In genomic region chr13:111033172-111034133, GRCh38 we compare ENCODE assay signal across 1 cellular context.
TF ChIP-seq lines count a peak whose summit lies in the region.

No MANE protein-coding gene starts in this region.

TF ChIP-seq in K562, 482 proteins besides CTCF, POLR2A, EP300 and RAD21 (continues in another document):
- TF ChIP-seq RB1 (IDR thresholded peaks at IDR 0.05; ENCODE audit: low read depth) (no peak), FOS (IDR thresholded peaks at IDR 0.05; ENCODE audit: extremely low read depth, insufficient read length) (no peak), WHSC1 (IDR thresholded peaks at IDR 0.05; ENCODE audit: low read length) (no peak), CEBPG (CRISPR knock-in tag; IDR thresholded peaks at IDR 0.05) (no peak), CEBPG (tag; conservative IDR thresholded peaks at IDR 0.05 in 1 of 2, IDR thresholded peaks at IDR 0.05 in 1 of 2) (0 out of 4 replicates have a peak, but pooled peaks have one; percentile 11 to 31), ZNF280A (IDR thresholded peaks at IDR 0.05; ENCODE audit: low read depth, partially characterized antibody) (no peak), CREB5 (CRISPR knock-in tag; IDR thresholded peaks at IDR 0.05) (no peak), CGGBP1 (CRISPR knock-in tag; IDR thresholded peaks at IDR 0.05) (no peak), NKRF (IDR thresholded peaks at IDR 0.05; ENCODE audit: borderline replicate concordance) (no peak), FOXP1 (CRISPR knock-in tag; IDR thresholded peaks at IDR 0.05) (no peak), GATAD2A (IDR thresholded peaks at IDR 0.05) (no peak), ZNF644 (tag; IDR thresholded peaks at IDR 0.05; ENCODE audit: low read depth) (no peak), CREM (IDR thresholded peaks at IDR 0.05; ENCODE audit: low read depth) (peak; percentile 43; the same call in 1 of the 2 replicates), E2F6 (IDR thresholded peaks at IDR 0.05; ENCODE audit: borderline replicate concordance in 1 of 2, extremely low read depth in 1 of 2, insufficient read depth in 1 of 2, insufficient read length in 1 of 2, low read depth in 1 of 2, low read length in 1 of 2, poor library complexity in 1 of 2, severe bottlenecking in 1 of 2) (peak in 1 of 2 experiments; percentile 38), REST (CRISPR knock-in tag; IDR thresholded peaks at IDR 0.05; ENCODE audit: low read depth) (no peak), POLR2AphosphoS2 (IDR thresholded peaks at IDR 0.05; ENCODE audit: low read length) (no peak), JUN (IDR thresholded peaks at IDR 0.05; ENCODE audit: borderline replicate concordance, low read depth, low read length) (no peak), JUN (CRISPR knock-in tag; IDR thresholded peaks at IDR 0.05; ENCODE audit: borderline replicate concordance) (no peak), ARID1B (IDR thresholded peaks at IDR 0.05) (no peak), E4F1 (CRISPR knock-in tag; IDR thresholded peaks at IDR 0.05; ENCODE audit: borderline replicate concordance) (no peak), ELF1 (tag; IDR thresholded peaks at IDR 0.05) (no peak), TFAM (CRISPR knock-in tag; conservative IDR thresholded peaks at IDR 0.05) (no peak), ZNF512 (tag; IDR thresholded peaks at IDR 0.05) (peak; percentile 65), SRF (CRISPR knock-in tag; IDR thresholded peaks at IDR 0.05) (no peak), KLF1 (tag; IDR thresholded peaks at IDR 0.05) (no peak), CEBPZ (IDR thresholded peaks at IDR 0.05; ENCODE audit: borderline replicate concordance, low read depth, low read length) (no peak), NFIX (CRISPR knock-in tag; IDR thresholded peaks at IDR 0.05; ENCODE audit: low read depth) (no peak), PRPF4 (IDR thresholded peaks at IDR 0.05; ENCODE audit: insufficient read depth, low read depth, low read length, poor library complexity, severe bottlenecking) (no peak), RFX1 (IDR thresholded peaks at IDR 0.05) (no peak), NFE2 (IDR thresholded peaks at IDR 0.05; ENCODE audit: low read depth) (no peak), TARDBP (IDR thresholded peaks at IDR 0.05) (no peak), TEAD2 (tag; IDR thresholded peaks at IDR 0.05) (no peak), KAT2B (IDR thresholded peaks at IDR 0.05; ENCODE audit: low read depth, low read length) (no peak), BRD4 (IDR thresholded peaks at IDR 0.05) (no peak), THRB (CRISPR knock-in tag; conservative IDR thresholded peaks at IDR 0.05) (0 out of 2 replicates have a peak, but pooled peaks have one; percentile 34), ZNF217 (CRISPR knock-in tag; IDR thresholded peaks at IDR 0.05) (no peak), MTF1 (CRISPR knock-in tag; IDR thresholded peaks at IDR 0.05; ENCODE audit: borderline replicate concordance) (no peak), ZBTB43 (CRISPR knock-in tag; IDR thresholded peaks at IDR 0.05) (no peak), CEBPB (tag; IDR thresholded peaks at IDR 0.05) (peak; percentile 77), ERF (CRISPR knock-in tag; IDR thresholded peaks at IDR 0.05) (no peak)
